Comparison of ENCODE assay signal across 34 cellular contexts in genomic region chr16:25081702-25082101, GRCh38.
"Had no signal": no experiment of that assay in that cellular context is flagged by ENCODE, and none has a peak within 500 bp of the region (broad histone marks: within the 10 kb centered on the region; RNA-seq: fewer than 3 reads in every experiment).

No MANE protein-coding gene starts in this region.

- H3K36me3 ChIP-seq: adrenal gland, ascending aorta, breast epithelium, cardiac muscle cell, gastrocnemius medialis, heart left ventricle had no signal

- H3K4me3 ChIP-seq: adrenal gland, ascending aorta, breast epithelium, cardiac muscle cell, coronary artery, dorsolateral prefrontal cortex, esophagus muscularis mucosa, gastrocnemius medialis, heart left ventricle had no signal

- DNase-seq: activated CD4-positive, alpha-beta memory T cell treated with anti-CD3 and anti-CD28 coated beads for 36 hours; activated CD4-positive, alpha-beta T cell treated with anti-CD3 and anti-CD28 coated beads for 36 hours; activated CD4-positive, alpha-beta T cell treated with anti-CD3 and anti-CD28 coated beads, Interleukin-2, amount 10 ng/mL, durations not matched to agents 24 days and 14 days; activated CD4-positive, CD25-positive, alpha-beta regulatory T cell; activated CD4-positive, CD25-positive, alpha-beta regulatory T cell treated with anti-CD3 and anti-CD28 coated beads, Interleukin-2, amount 50 U/mL, for 72 hours; activated CD8-positive, alpha-beta memory T cell treated with anti-CD3 and anti-CD28 coated beads, Interleukin-2, amount 10 ng/mL, durations not matched to agents 7 days and 5 days; activated CD8-positive, alpha-beta memory T cell treated with anti-CD3 and anti-CD28 coated beads, Interleukin-2, amount 50 U/mL, for 4 hours; activated CD8-positive, alpha-beta T cell treated with anti-CD3 and anti-CD28 coated beads, Interleukin-2, amount 10 ng/mL, durations not matched to agents 7 days and 5 days; activated effector memory CD4-positive, alpha-beta T cell treated with anti-CD3 and anti-CD28 coated beads, Interleukin-2, amount 50 U/mL, for 16 hours; activated naive CD4-positive, alpha-beta T cell treated with anti-CD3 and anti-CD28 coated beads for 36 hours; activated naive CD8-positive, alpha-beta T cell treated with anti-CD3 and anti-CD28 coated beads for 36 hours; activated naive CD8-positive, alpha-beta T cell treated with anti-CD3 and anti-CD28 coated beads, Interleukin-2, amount 50 U/mL, for 24 hours; activated T-cell treated with anti-CD3 and anti-CD28 coated beads, Interleukin-2, amount 50 U/mL, for 1 hour; activated T-cell treated with anti-CD3 and anti-CD28 coated beads, Interleukin-2, amount 50 U/mL, for 48 hours; adrenal gland; central memory CD4-positive, alpha-beta T cell; dorsolateral prefrontal cortex; effector memory CD4-positive, alpha-beta T cell; endodermal cell; foreskin keratinocyte; gastrocnemius medialis; glutamatergic neuron; heart left ventricle; T-helper 2 cell had no signal

- H3K36me3 Mint-ChIP-seq: activated CD4-positive, alpha-beta memory T cell treated with anti-CD3 and anti-CD28 coated beads for 36 hours; activated CD8-positive, alpha-beta memory T cell treated with anti-CD3 and anti-CD28 coated beads, Interleukin-2, amount 10 ng/mL, durations not matched to agents 7 days and 5 days; activated naive CD4-positive, alpha-beta T cell treated with anti-CD3 and anti-CD28 coated beads, Interleukin-2, amount 50 U/mL, for 24 hours; activated naive CD8-positive, alpha-beta T cell treated with anti-CD3 and anti-CD28 coated beads for 36 hours had no signal

- H3K4me3 Mint-ChIP-seq: activated CD4-positive, alpha-beta memory T cell treated with anti-CD3 and anti-CD28 coated beads for 36 hours; activated CD4-positive, alpha-beta T cell treated with anti-CD3 and anti-CD28 coated beads for 36 hours; activated CD4-positive, alpha-beta T cell treated with anti-CD3 and anti-CD28 coated beads, Interleukin-2, amount 10 ng/mL, durations not matched to agents 24 days and 14 days; activated CD8-positive, alpha-beta memory T cell treated with anti-CD3 and anti-CD28 coated beads, Interleukin-2, amount 10 ng/mL, durations not matched to agents 7 days and 5 days; activated CD8-positive, alpha-beta T cell treated with anti-CD3 and anti-CD28 coated beads, Interleukin-2, amount 10 ng/mL, durations not matched to agents 7 days and 5 days; activated naive CD4-positive, alpha-beta T cell treated with anti-CD3 and anti-CD28 coated beads for 36 hours; activated naive CD4-positive, alpha-beta T cell treated with anti-CD3 and anti-CD28 coated beads, Interleukin-2, amount 50 U/mL, for 24 hours; activated naive CD8-positive, alpha-beta T cell treated with anti-CD3 and anti-CD28 coated beads for 36 hours; activated naive CD8-positive, alpha-beta T cell treated with anti-CD3 and anti-CD28 coated beads, Interleukin-2, amount 50 U/mL, for 24 hours; activated T-helper 1 cell treated with anti-CD3 and anti-CD28 coated beads, Interleukin-12 subunit alpha, Interleukin-12 subunit beta, Interleukin-2, Interleukin-4 antibody, amounts not matched to agents 30 ng/mL and 10 ng/mL and 1 ng/mL, durations not matched to agents 14 hours and 24 hours and 36 hours; brain; dendritic cell treated with granulocyte-macrophage colony-stimulating factor and Interleukin-4, amounts not matched to agents 40 ng/mL and 50 ng/mL, for 4 days; endodermal cell had no signal

- ATAC-seq: activated CD4-positive, alpha-beta T cell treated with anti-CD3 and anti-CD28 coated beads for 36 hours; activated CD8-positive, alpha-beta memory T cell treated with anti-CD3 and anti-CD28 coated beads, Interleukin-2, amount 10 ng/mL, durations not matched to agents 7 days and 5 days; activated CD8-positive, alpha-beta T cell treated with anti-CD3 and anti-CD28 coated beads, Interleukin-2, amount 10 ng/mL, durations not matched to agents 7 days and 5 days; activated naive CD8-positive, alpha-beta T cell treated with anti-CD3 and anti-CD28 coated beads, Interleukin-2, amount 50 U/mL, for 24 hours; foreskin keratinocyte; gastrocnemius medialis; heart left ventricle had no signal

- H3K27me3 ChIP-seq: adrenal gland, ascending aorta, breast epithelium, cardiac muscle cell, dorsolateral prefrontal cortex, esophagus muscularis mucosa, foreskin keratinocyte, gastrocnemius medialis, heart left ventricle had no signal

- H3K27me3 Mint-ChIP-seq: activated CD4-positive, alpha-beta memory T cell treated with anti-CD3 and anti-CD28 coated beads for 36 hours; activated CD4-positive, alpha-beta T cell treated with anti-CD3 and anti-CD28 coated beads for 36 hours; activated CD4-positive, alpha-beta T cell treated with anti-CD3 and anti-CD28 coated beads, Interleukin-2, amount 10 ng/mL, durations not matched to agents 24 days and 14 days; activated CD8-positive, alpha-beta memory T cell treated with anti-CD3 and anti-CD28 coated beads, Interleukin-2, amount 10 ng/mL, durations not matched to agents 7 days and 5 days; activated naive CD4-positive, alpha-beta T cell treated with anti-CD3 and anti-CD28 coated beads, Interleukin-2, amount 50 U/mL, for 24 hours; activated naive CD8-positive, alpha-beta T cell treated with anti-CD3 and anti-CD28 coated beads for 36 hours; activated naive CD8-positive, alpha-beta T cell treated with anti-CD3 and anti-CD28 coated beads, Interleukin-2, amount 50 U/mL, for 24 hours; brain; dendritic cell treated with granulocyte-macrophage colony-stimulating factor and Interleukin-4, amounts not matched to agents 40 ng/mL and 50 ng/mL, for 4 days had no signal

- H3K27ac Mint-ChIP-seq: activated CD4-positive, alpha-beta memory T cell treated with anti-CD3 and anti-CD28 coated beads for 36 hours; activated CD4-positive, alpha-beta T cell treated with anti-CD3 and anti-CD28 coated beads for 36 hours; activated CD4-positive, alpha-beta T cell treated with anti-CD3 and anti-CD28 coated beads, Interleukin-2, amount 10 ng/mL, durations not matched to agents 24 days and 14 days; activated CD8-positive, alpha-beta memory T cell treated with anti-CD3 and anti-CD28 coated beads, Interleukin-2, amount 10 ng/mL, durations not matched to agents 7 days and 5 days; activated CD8-positive, alpha-beta T cell treated with anti-CD3 and anti-CD28 coated beads, Interleukin-2, amount 10 ng/mL, durations not matched to agents 7 days and 5 days; activated naive CD4-positive, alpha-beta T cell treated with anti-CD3 and anti-CD28 coated beads for 36 hours; activated naive CD4-positive, alpha-beta T cell treated with anti-CD3 and anti-CD28 coated beads, Interleukin-2, amount 50 U/mL, for 24 hours; activated naive CD8-positive, alpha-beta T cell treated with anti-CD3 and anti-CD28 coated beads for 36 hours; activated naive CD8-positive, alpha-beta T cell treated with anti-CD3 and anti-CD28 coated beads, Interleukin-2, amount 50 U/mL, for 24 hours; activated T-helper 1 cell treated with anti-CD3 and anti-CD28 coated beads, Interleukin-12 subunit alpha, Interleukin-12 subunit beta, Interleukin-2, Interleukin-4 antibody, amounts not matched to agents 30 ng/mL and 10 ng/mL and 1 ng/mL, durations not matched to agents 14 hours and 24 hours and 36 hours; activated T-helper 2 cell treated with anti-CD3 and anti-CD28 coated beads, Interferon-gamma antibody, Interleukin-2, Interleukin-4, amounts not matched to agents 10 μg/mL and 5 μg/mL and 100 μg/mL, durations not matched to agents 14 hours and 24 hours and 36 hours; brain; dendritic cell treated with granulocyte-macrophage colony-stimulating factor and Interleukin-4, amounts not matched to agents 40 ng/mL and 50 ng/mL, for 4 days; endodermal cell had no signal

- H3K4me1 Mint-ChIP-seq: activated CD4-positive, alpha-beta T cell treated with anti-CD3 and anti-CD28 coated beads for 36 hours; activated CD4-positive, alpha-beta T cell treated with anti-CD3 and anti-CD28 coated beads, Interleukin-2, amount 10 ng/mL, durations not matched to agents 24 days and 14 days; activated naive CD4-positive, alpha-beta T cell treated with anti-CD3 and anti-CD28 coated beads, Interleukin-2, amount 50 U/mL, for 24 hours; activated naive CD8-positive, alpha-beta T cell treated with anti-CD3 and anti-CD28 coated beads for 36 hours; activated naive CD8-positive, alpha-beta T cell treated with anti-CD3 and anti-CD28 coated beads, Interleukin-2, amount 50 U/mL, for 24 hours; brain had no signal

- H3K27ac ChIP-seq: adrenal gland, ascending aorta, breast epithelium, cardiac muscle cell, coronary artery, dorsolateral prefrontal cortex, esophagus muscularis mucosa, foreskin keratinocyte, gastrocnemius medialis, heart left ventricle had no signal

- H3K4me1 ChIP-seq: adrenal gland, ascending aorta, breast epithelium, esophagus muscularis mucosa, foreskin keratinocyte, gastrocnemius medialis, heart left ventricle had no signal

- H3K9me3 ChIP-seq: adrenal gland, ascending aorta, breast epithelium, esophagus muscularis mucosa, gastrocnemius medialis, heart left ventricle had no signal
